In genomic region chr11:73218106-73218829, GRCh38 we compare ENCODE assay signal across 8 cellular contexts. TPM values are rescaled to one million over a fixed set of nuclear protein-coding genes. Genes with fewer than 3 reads are reported as not detected.
A peak's percentile ranks its signal among the peaks of the same experiment; 100 is the strongest.
DNase-seq lines count a peak whose midpoint lies in the region; ATAC-seq and TF ChIP-seq lines count a peak whose summit lies in the region.

TSS of gene P2RY2 (plus strand) at chr11:73218281. CDS start at chr11:73234160, 15,879 bp downstream.

- H3K36me3 ChIP-seq in IMR-90 (ENCODE audit: control insufficient read depth, insufficient read depth, low read length) (no peaks in the 10 kb centered on the region), suprapubic skin (no peaks in the 10 kb centered on the region), SJCRH30 (no peaks in the 10 kb centered on the region)

- H3K4me2 ChIP-seq in IMR-90 (ENCODE audit: low read depth, low read length) = peak within 1 kb of the TSS; percentile 86

- H4K5ac ChIP-seq in IMR-90 (ENCODE audit: low read depth, low read length) = no peak within 1 kb of the TSS

- H4K20me1 ChIP-seq in IMR-90 (ENCODE audit: insufficient read depth, low read length) = no peaks in the 10 kb centered on the region

- no peak for TF ChIP-seq EP300 in suprapubic skin (IDR thresholded peaks at IDR 0.05)

- CTCF ChIA-PET in IMR-90 (lab: Yijun Ruan, JAX) = interaction anchor here (0.6 kb wide), 1 partner anchor 83 kb away, joined by 3 read pairs; no protein-coding TSS in a partner anchor
- CTCF ChIA-PET in WTC11 (lab: Charles Lee) = interaction anchor here (0.5 to 2.9 kb wide), 21 partner anchors 10 to 426 kb away, joined by 3 to 27 read pairs (median 4); partner anchors contain the start of genes FCHSD2 and P2RY6

- H3K9me3 ChIP-seq in IMR-90 (ENCODE audit: control insufficient read depth, insufficient read depth, low read length) = no peaks in the 10 kb centered on the region
- H3K9me3 ChIP-seq in suprapubic skin = no peaks in the 10 kb centered on the region
- no peaks in the 10 kb centered on the region for H3K9me3 ChIP-seq in SJCRH30 (replicated peaks)

- H3K27me3 ChIP-seq in IMR-90 (ENCODE audit: control insufficient read depth, insufficient read depth, low read length) (peaks cover 57% of the 10 kb centered on the region), suprapubic skin (peaks cover 2% of the 10 kb centered on the region), SJCRH30 (no peaks in the 10 kb centered on the region)

- H2BK120ac ChIP-seq in IMR-90 (ENCODE audit: low read depth, low read length) = no peak within 1 kb of the TSS

- no peak within 1 kb of the TSS for H4K8ac ChIP-seq in IMR-90 (ENCODE audit: low read depth in 2 of 2, low read length in 2 of 2)

- no peak within 1 kb of the TSS for H4K91ac ChIP-seq in IMR-90 (ENCODE audit: insufficient read depth, low read depth, low read length)

- H2AK5ac ChIP-seq in IMR-90 (ENCODE audit: low read depth, low read length) = no peak within 1 kb of the TSS

- dilution Hi-C loops in IMR-90 (cut with HindIII; ENCODE audit: low sequenced_read_pairs, unreplicated experiment) = no loop called here

- no peak within 1 kb of the TSS for H3K27ac Mint-ChIP-seq in WTC11

- H3K27ac ChIP-seq in IMR-90 (ENCODE audit: insufficient read depth, low read length) (no peak within 1 kb of the TSS), suprapubic skin (peak within 1 kb of the TSS; percentile 45), SJCRH30 (no peak within 1 kb of the TSS)

- H3K18ac ChIP-seq in IMR-90 (ENCODE audit: low read depth, low read length) = no peak within 1 kb of the TSS

- DNase-seq in DMS53 treated with DMSO at 0.1 percent for 48 hours (lab: John Stamatoyannopoulos, UW; ENCODE audit: unreplicated experiment) (peak; percentile 89), IMR-90 (no peak), WTC11 (ENCODE audit: low spot score) (peak; percentile 80), epithelial cell of esophagus (ENCODE audit: low read depth) (peak; percentile 73), mucosa of gallbladder (ENCODE audit: low spot score) (peak; percentile 64), suprapubic skin (ENCODE audit: low spot score in 2 of 2) (peak in 1 of 2 donors; percentile 80), SJCRH30 (no peak), NCI-H2029 treated with DMSO at 0.1 percent for 48 hours (lab: John Stamatoyannopoulos, UW) (no peak)

- H3K4me1 ChIP-seq in IMR-90 (ENCODE audit: control insufficient read depth, insufficient read depth, low read length) (no peaks in the 10 kb centered on the region; the same call in 1 of the 2 replicates), suprapubic skin (peaks cover 36% of the 10 kb centered on the region), SJCRH30 (peaks cover 9% of the 10 kb centered on the region)

- intact Hi-C loops in IMR-90 (cut with micrococcal nuclease) = no loop called here

- no peak within 1 kb of the TSS for H3K14ac ChIP-seq in IMR-90 (replicated peaks; ENCODE audit: low read depth, low read length)

- no peaks in the 10 kb centered on the region for H3K79me1 ChIP-seq in IMR-90 (ENCODE audit: low read depth in 1 of 2, low read length in 2 of 2)

- TF ChIP-seq RAD21 in IMR-90 (IDR thresholded peaks at IDR 0.05; ENCODE audit: low read length) = peak; percentile 26

- no peak within 1 kb of the TSS for H3K9ac ChIP-seq in IMR-90 (ENCODE audit: low read depth, low read length)

- no peak within 1 kb of the TSS for H3K23ac ChIP-seq in IMR-90 (ENCODE audit: low read depth, low read length)

- peak; percentile 46 for TF ChIP-seq CTCF in IMR-90 (conservative IDR thresholded peaks at IDR 0.05; ENCODE audit: low read depth, low read length)
- no peak for TF ChIP-seq CTCF in WTC11 (IDR thresholded peaks at IDR 0.05)
- peak; percentile 35 for TF ChIP-seq CTCF in epithelial cell of esophagus (IDR thresholded peaks at IDR 0.05; ENCODE audit: insufficient read depth, low read depth, low read length, missing control alignments)
- peak in 1 of 2 donors; percentile 56 for TF ChIP-seq CTCF in suprapubic skin (IDR thresholded peaks at IDR 0.05)

- H3K4me3 Mint-ChIP-seq in WTC11 = peak within 1 kb of the TSS; percentile 78

- POLR2A ChIA-PET in IMR-90 (lab: Charles Lee; ENCODE audit: unreplicated experiment) = no interaction called here
- POLR2A ChIA-PET in WTC11 (lab: Charles Lee) = no interaction called here

- H3K9me3 Mint-ChIP-seq in WTC11 = no peaks in the 10 kb centered on the region

- peak within 1 kb of the TSS; percentile 90 for H2AFZ ChIP-seq in IMR-90 (replicated peaks; ENCODE audit: low read length, poor library complexity)

- H3K9me1 ChIP-seq in IMR-90 (ENCODE audit: insufficient read depth, low read length) = no peaks in the 10 kb centered on the region; the same call in 1 of the 2 replicates

- ATAC-seq in IMR-90 (ENCODE audit: low read depth) = peak; percentile 90
- ATAC-seq in WTC11 = peak; percentile 88

- TF ChIP-seq POLR2A in IMR-90 (IDR thresholded peaks at IDR 0.05; ENCODE audit: low read depth, low read length) (no peak), suprapubic skin (IDR thresholded peaks at IDR 0.05) (no peak)

- H3K36me3 Mint-ChIP-seq in WTC11 = no peaks in the 10 kb centered on the region

- BruUV-seq in IMR-90 (replicated peaks; lab: Mats Ljungman, UMichigan) = no TSS peak

- H3K4me1 Mint-ChIP-seq in WTC11 = peaks cover 8% of the 10 kb centered on the region

- H2BK15ac ChIP-seq in IMR-90 (ENCODE audit: low read depth, low read length) = no peak within 1 kb of the TSS

- no peak within 1 kb of the TSS for H3K56ac ChIP-seq in IMR-90 (ENCODE audit: extremely low read depth, insufficient read depth, low read length)

- in situ Hi-C loops in IMR-90 (cut with MboI; ENCODE audit: low sequenced_read_pairs) = no loop called here

- WGBS in IMR-90 (ENCODE audit: extremely low coverage in 2 of 2, insufficient read length in 1 of 2), 2 experiments = 3% methylated on average over 35 of the region's 81 CpGs; no CpG with 5 or more reads in 1 of the 2 experiments
- WGBS in suprapubic skin = 0% methylated on average over 20 of the region's 81 CpGs

- H2BK5ac ChIP-seq in IMR-90 (ENCODE audit: low read depth, low read length, poor library complexity, severe bottlenecking) = no peak within 1 kb of the TSS

- H2BK20ac ChIP-seq in IMR-90 (ENCODE audit: low read depth, low read length) = no peak within 1 kb of the TSS

- H3K4me3 ChIP-seq in IMR-90 (ENCODE audit: insufficient read depth, low read depth, low read length) (peak within 1 kb of the TSS; percentile 31), epithelial cell of esophagus (ENCODE audit: low read length) (peak within 1 kb of the TSS; percentile 77), suprapubic skin (peak within 1 kb of the TSS; percentile 51), SJCRH30 (no peak within 1 kb of the TSS)

- peaks cover 58% of the 10 kb centered on the region for H3K27me3 Mint-ChIP-seq in WTC11 (ENCODE audit: low read depth)

- no peak within 1 kb of the TSS for H3K4ac ChIP-seq in IMR-90 (ENCODE audit: low read depth, low read length)

- peak within 1 kb of the TSS; percentile 76 for H2AK9ac ChIP-seq in IMR-90 (replicated peaks; ENCODE audit: low read depth, low read length, poor library complexity)

TF ChIP-seq in IMR-90, 13 proteins besides CTCF, POLR2A, EP300 and RAD21:
- TF ChIP-seq BHLHE40 (IDR thresholded peaks at IDR 0.05; ENCODE audit: low read depth, low read length) = no peak
- peak; percentile 27 for TF ChIP-seq SMC3 (IDR thresholded peaks at IDR 0.05; ENCODE audit: low read depth, low read length)

TF ChIP-seq in WTC11, 78 proteins besides CTCF, POLR2A, EP300 and RAD21 (continues in another document):
- peak; percentile 81; the same call in 1 of the 2 replicates for TF ChIP-seq SP1 (CRISPR knock-in tag; conservative IDR thresholded peaks at IDR 0.05)
- 0 out of 2 replicates have a peak, but pooled peaks have one; percentile 28 for TF ChIP-seq ZNF532 (CRISPR knock-in tag; IDR thresholded peaks at IDR 0.05; ENCODE audit: borderline replicate concordance)

RNA-seq across cellular contexts. Expression of gene P2RY2, which starts in this region (rescaled TPM):
- total RNA-seq in IMR-90 (2012; rRNA removed) = not detected in 2 replicates
- 0.06 TPM in 1 of 2 replicates, not detected in the other for polyA plus RNA-seq in IMR-90 (2012; rRNA removed)
- 0.02 TPM in 1 of 2 replicates, not detected in the other for polyA plus RNA-seq in IMR-90 (2012; cell fraction: cytosol; rRNA removed)
- 0.07 TPM in 1 of 2 replicates, not detected in the other for polyA plus RNA-seq in IMR-90 (2012; cell fraction: nucleus; rRNA removed; ENCODE audit: low replicate concordance)
- 0.94 to 1.2 TPM (median 1.2 TPM) in 3 replicates for total RNA-seq in WTC11 (2021)
- total RNA-seq in mucosa of gallbladder = 12.6 TPM
- total RNA-seq in suprapubic skin = 10 to 100 TPM in 3 of 4 donors, 1 to 10 TPM in 1; 5.5 to 15.9 (median 12.8) TPM
- not detected in 2 replicates for total RNA-seq in SJCRH30 (2014; rRNA removed; shearing (Covaris generic))

Comparison
In these comparisons a context has a peak if more than half of its experiments do, and no peak if none do; other contexts are left out.
1. Peak in ATAC-seq, H3K4me3 ChIP-seq and H3K4me2 ChIP-seq in IMR-90; RNA of the gene not detected or under 1 TPM.
2. DNase-seq: peak in DMS53 treated with DMSO at 0.1 percent for 48 hours (single experiment), WTC11 (single experiment), epithelial cell of esophagus (single experiment) and mucosa of gallbladder (single experiment); none in IMR-90 (single experiment), SJCRH30 (0 of 2) and NCI-H2029 treated with DMSO at 0.1 percent for 48 hours (single experiment).